10 cellular contexts compared by ENCODE assay signal in the genomic region with DNA sequence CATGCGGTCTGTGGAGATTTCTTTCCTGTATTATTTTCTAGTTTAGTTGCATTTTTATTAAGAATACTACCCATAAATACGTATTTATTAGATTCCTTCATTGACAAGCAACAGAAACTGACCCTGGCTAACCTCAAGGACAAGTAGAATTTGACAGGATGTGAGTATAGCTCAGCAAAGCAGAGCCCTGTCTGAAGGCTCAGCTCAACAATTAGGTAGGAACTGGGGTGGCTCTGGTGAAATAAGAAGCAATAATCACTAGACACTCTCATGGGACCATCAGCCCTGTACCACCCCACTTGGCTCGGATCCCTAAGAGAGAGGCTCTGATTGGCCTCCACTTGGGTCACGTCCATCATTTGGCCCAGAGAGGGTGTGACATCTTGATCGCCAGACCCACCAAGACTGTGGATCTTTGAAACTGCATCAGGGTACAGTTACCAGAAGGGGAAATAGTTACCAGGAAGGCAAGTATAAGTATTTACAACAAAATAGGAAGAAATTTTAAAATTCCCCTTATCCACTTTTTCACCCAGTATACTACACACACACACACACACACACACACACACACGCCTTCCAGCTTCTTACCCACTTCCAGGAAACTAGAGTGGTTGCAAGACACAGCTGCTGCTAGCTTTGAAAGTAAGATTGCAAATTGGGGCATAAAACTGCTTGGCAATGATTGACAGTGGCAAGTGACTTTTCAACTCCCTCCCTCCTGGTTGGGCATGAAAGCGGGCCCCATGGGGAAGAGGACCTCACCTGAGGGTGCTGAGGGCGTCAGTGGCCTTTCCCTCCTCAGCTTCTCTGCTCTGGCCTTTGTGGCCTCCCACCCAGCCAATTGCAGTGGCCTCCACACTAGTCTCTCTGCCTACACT. TPM values are rescaled to one million over a fixed set of nuclear protein-coding genes. Genes with fewer than 3 reads are reported as not detected.
DNase-seq lines count a peak whose midpoint lies in the region; ATAC-seq and TF ChIP-seq lines count a peak whose summit lies in the region.
"Had no signal": no experiment of that assay in that cellular context is flagged by ENCODE, and none has a peak within 500 bp of the region (broad histone marks: within the 10 kb centered on the region; RNA-seq: fewer than 3 reads in every experiment).

No MANE protein-coding gene starts in this region.

- no peak overlapping the region for H3K4me3 Mint-ChIP-seq in GM23338
- H3K4me3 Mint-ChIP-seq in T-cell: peak overlapping the region; percentile 44 to 78 (median 66)
- no peak overlapping the region for H3K4me3 Mint-ChIP-seq in type B pancreatic cell

- peaks cover 26% of the 10 kb centered on the region for H3K36me3 ChIP-seq in GM23338 (ENCODE audit: insufficient read depth)
- no peaks in the 10 kb centered on the region for H3K36me3 ChIP-seq in effector memory CD4-positive, alpha-beta T cell (ENCODE audit: control insufficient read depth, insufficient read depth, low read length)
- peaks cover 72% of the 10 kb centered on the region for H3K36me3 ChIP-seq in skeletal muscle satellite cell (ENCODE audit: insufficient read depth, low read length)

- ATAC-seq in GM23338 (no peak), T-cell (replicated peaks in 1 of 4) (peak; percentile 52 to 66 (median 63)), HG02763 (IDR thresholded peaks at IDR 0.05; ENCODE audit: unreplicated experiment) (no peak), HG03039 (IDR thresholded peaks at IDR 0.05; ENCODE audit: unreplicated experiment) (no peak)

- H3K4me2 ChIP-seq in GM23338 (no peak overlapping the region), skeletal muscle satellite cell (ENCODE audit: low read length) (peak overlapping the region; percentile 59)

- H3K27me3 ChIP-seq in GM23338 (ENCODE audit: insufficient read depth) (no peaks in the 10 kb centered on the region), skeletal muscle satellite cell (ENCODE audit: control insufficient read depth, insufficient read depth, low read length) (no peaks in the 10 kb centered on the region)
- H3K27me3 ChIP-seq in effector memory CD4-positive, alpha-beta T cell (replicated peaks; ENCODE audit: control insufficient read depth, insufficient read depth, low read length, poor library complexity, severe bottlenecking): no peaks in the 10 kb centered on the region
- H3K27me3 ChIP-seq: upper lobe of right lung had no signal

- DNase-seq in GM23338 (ENCODE audit: low spot score): no peak
- DNase-seq in T-cell: peak in 26 of 34 experiments; percentile 8 to 49 (median 24)
- peak in 1 of 3 donors; percentile 16 for DNase-seq in effector memory CD4-positive, alpha-beta T cell
- no peak for DNase-seq in type B pancreatic cell (ENCODE audit: extremely low spot score, unreplicated experiment)
- DNase-seq in NCI-H128 (lab: John Stamatoyannopoulos, UW; ENCODE audit: unreplicated experiment): no peak
- DNase-seq: NCI-H526 treated with DMSO at 0.1 percent for 48 hours, upper lobe of right lung had no signal

- no peaks in the 10 kb centered on the region for H3K79me2 ChIP-seq in GM23338 (replicated peaks; ENCODE audit: insufficient read depth)

- H3K9me2 ChIP-seq in GM23338 (ENCODE audit: insufficient read depth): no peaks in the 10 kb centered on the region

- H3K27ac Mint-ChIP-seq in GM23338 (peak overlapping the region; percentile 60; the same call in 1 of the 2 replicates), T-cell (peak overlapping the region; percentile 98 to 99), type B pancreatic cell (no peak overlapping the region)

- no peak overlapping the region for H3K4me3 ChIP-seq in GM23338
- H3K4me3 ChIP-seq in effector memory CD4-positive, alpha-beta T cell (ENCODE audit: insufficient read depth, low read depth, low read length, poor library complexity, severe bottlenecking): no peak overlapping the region
- no peak overlapping the region for H3K4me3 ChIP-seq in skeletal muscle satellite cell (ENCODE audit: low read length)
- H3K4me3 ChIP-seq: upper lobe of right lung had no signal

- no peaks in the 10 kb centered on the region for H3K9me3 ChIP-seq in effector memory CD4-positive, alpha-beta T cell (ENCODE audit: control insufficient read depth, low read length)
- no peaks in the 10 kb centered on the region for H3K9me3 ChIP-seq in skeletal muscle satellite cell (replicated peaks; ENCODE audit: low read length)
- H3K9me3 ChIP-seq: upper lobe of right lung had no signal

- CTCF ChIA-PET in T-cell (lab: Charles Lee): interaction anchor here (0.7 to 2.5 kb wide), 10 partner anchors 9 to 488 kb away, joined by 3 to 12 read pairs (median 4); no protein-coding TSS in a partner anchor

- H3K27ac ChIP-seq in GM23338 (ENCODE audit: low read depth): peak overlapping the region; percentile 72; the same call in 1 of the 2 replicates
- peak overlapping the region; percentile 39 for H3K27ac ChIP-seq in effector memory CD4-positive, alpha-beta T cell (ENCODE audit: insufficient read depth, low read length, poor library complexity, severe bottlenecking)

- TF ChIP-seq CTCF in GM23338 (conservative IDR thresholded peaks at IDR 0.05; ENCODE audit: low read depth in 2 of 2): no peak
- no peak for TF ChIP-seq CTCF in type B pancreatic cell (conservative IDR thresholded peaks at IDR 0.05)

- peaks cover 81% of the 10 kb centered on the region for H3K36me3 Mint-ChIP-seq in GM23338 (ENCODE audit: low read depth)
- peaks cover 2% of the 10 kb centered on the region for H3K36me3 Mint-ChIP-seq in T-cell
- peaks cover 54% of the 10 kb centered on the region for H3K36me3 Mint-ChIP-seq in type B pancreatic cell

- no peaks in the 10 kb centered on the region for H3F3A ChIP-seq in GM23338 (replicated peaks; ENCODE audit: low read depth)

- H3K4me1 ChIP-seq in GM23338 (ENCODE audit: insufficient read depth): no peaks in the 10 kb centered on the region
- H3K4me1 ChIP-seq in effector memory CD4-positive, alpha-beta T cell (ENCODE audit: control insufficient read depth, insufficient read depth, low read length, poor library complexity, severe bottlenecking): peaks cover 18% of the 10 kb centered on the region
- H3K4me1 ChIP-seq in skeletal muscle satellite cell (ENCODE audit: control insufficient read depth, insufficient read depth, low read length): peaks cover 43% of the 10 kb centered on the region

- no peak overlapping the region for H2AFZ ChIP-seq in GM23338

- peaks cover 7% of the 10 kb centered on the region for H3K27me3 Mint-ChIP-seq in GM23338 (ENCODE audit: insufficient read depth, low read depth, poor library complexity)
- H3K27me3 Mint-ChIP-seq in T-cell: no peaks in the 10 kb centered on the region
- H3K27me3 Mint-ChIP-seq in type B pancreatic cell: no peaks in the 10 kb centered on the region

- H3K4me1 Mint-ChIP-seq in GM23338 (peaks cover 10% of the 10 kb centered on the region), T-cell (peaks cover 56 to 66% (median 60%) of the 10 kb centered on the region in 3 donors), type B pancreatic cell (ENCODE audit: unreplicated experiment) (peaks cover 35% of the 10 kb centered on the region)

- no peak overlapping the region for H3K9ac ChIP-seq in skeletal muscle satellite cell (ENCODE audit: low read depth, low read length)

- no peaks in the 10 kb centered on the region for H4K20me1 ChIP-seq in GM23338 (replicated peaks; ENCODE audit: insufficient read depth)

- H3K9me3 Mint-ChIP-seq in GM23338 (no peaks in the 10 kb centered on the region), T-cell (no peaks in the 10 kb centered on the region), type B pancreatic cell (no peaks in the 10 kb centered on the region)

- POLR2A ChIA-PET in T-cell (lab: Charles Lee): interaction anchor here (0.6 to 1.4 kb wide), 8 partner anchors 13 to 488 kb away, joined by 3 read pairs; no protein-coding TSS in a partner anchor

TF ChIP-seq in GM23338, 12 proteins besides CTCF, POLR2A, EP300 and RAD21 (continues in another document):
- no peak for TF ChIP-seq CREB1 (CRISPR knock-in tag; IDR thresholded peaks at IDR 0.05; ENCODE audit: low read depth)
- TF ChIP-seq STAT1 (IDR thresholded peaks at IDR 0.05; ENCODE audit: unreplicated experiment): no peak

RNA-seq across cellular contexts. Expression of a gene that starts 41.8 kb away (rescaled TPM):
- 2.0 and 4.7 TPM in 2 replicates for total RNA-seq in GM23338 (2014; rRNA removed; shearing (Covaris generic))
- polyA plus RNA-seq in GM23338 (2016; fragmentation: Nextera tagmentation; extraction: Ambion mirVana): 2.0 and 3.3 TPM in 2 replicates
- total RNA-seq in T-cell (10 to 100 TPM; 16.1 to 19.8 (median 19.1) TPM), type B pancreatic cell (ENCODE audit: low replicate concordance) (10.2 and 10.9 TPM in 2 replicates)
- total RNA-seq in skeletal muscle satellite cell (2012; rRNA removed): 13.2 and 14.6 TPM in 2 replicates

RNA-seq across cellular contexts. Expression of a gene that starts 58.0 kb away (rescaled TPM):
- total RNA-seq in GM23338 (2014; rRNA removed; shearing (Covaris generic)): 32.6 and 40.4 TPM in 2 replicates
- 36.5 and 47.7 TPM in 2 replicates for polyA plus RNA-seq in GM23338 (2016; fragmentation: Nextera tagmentation; extraction: Ambion mirVana)
- 1 to 10 TPM; 1.2 to 4.9 (median 2.8) TPM for total RNA-seq in T-cell
- total RNA-seq in skeletal muscle satellite cell (2012; rRNA removed): 10.4 and 13.1 TPM in 2 replicates
- 5.5 and 19.9 TPM in 2 replicates for total RNA-seq in type B pancreatic cell (ENCODE audit: low replicate concordance)

Comparison
In these comparisons a context has a peak if more than half of its experiments do, and no peak if none do; other contexts are left out.
1. ATAC-seq: peak in T-cell (4 of 4); none in GM23338 (single experiment), HG02763 (single experiment) and HG03039 (single experiment).
2. DNase-seq: peak in T-cell (26 of 34); none in GM23338 (single experiment), type B pancreatic cell (single experiment) and NCI-H128 (single experiment).
3. H3K4me3 Mint-ChIP-seq: peak in T-cell (3 of 3); none in GM23338 (single experiment) and type B pancreatic cell (single experiment).